21 cellular contexts compared by ENCODE assay signal in the genomic region with DNA sequence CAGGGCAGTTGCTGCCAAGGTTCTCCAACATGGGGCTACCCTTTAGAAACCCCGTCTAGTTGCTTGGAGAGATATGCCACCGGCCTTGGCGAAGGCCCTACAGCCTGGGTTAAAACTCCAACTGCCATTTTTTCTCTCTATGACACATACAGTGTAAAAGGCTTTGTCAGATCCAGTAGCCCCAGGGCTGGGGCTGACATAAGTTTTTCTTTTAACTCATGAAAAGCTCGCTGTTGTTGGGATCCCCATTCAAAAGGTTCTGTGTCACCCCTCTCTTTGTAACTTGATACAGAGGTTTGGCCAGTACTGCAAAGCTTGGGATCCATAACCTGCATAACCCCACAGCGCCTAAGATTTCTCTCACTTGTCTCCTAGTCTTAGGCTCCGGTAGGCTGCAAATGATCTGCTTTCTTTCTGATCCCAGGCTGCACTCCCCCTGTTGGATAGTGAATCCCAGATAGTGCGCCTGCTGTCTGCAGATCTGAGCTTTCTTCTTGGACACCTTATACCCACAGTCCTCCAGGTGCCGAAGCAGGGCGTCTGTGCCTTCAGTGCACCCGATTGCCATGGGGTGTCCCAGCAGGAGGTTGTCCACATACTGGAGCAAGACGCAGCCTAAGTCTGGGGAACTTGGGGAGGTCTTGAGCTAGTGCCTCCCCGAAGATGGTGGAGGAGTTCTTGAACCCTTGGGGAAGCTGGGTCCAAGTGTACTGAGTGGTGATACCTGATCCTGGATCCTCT.
"Had no signal": no experiment of that assay in that cellular context is flagged by ENCODE, and none has a peak within 500 bp of the region (broad histone marks: within the 10 kb centered on the region; RNA-seq: fewer than 3 reads in every experiment).

No MANE protein-coding gene starts in this region.

- H3K27ac Mint-ChIP-seq: activated CD4-positive, alpha-beta T cell treated with anti-CD3 and anti-CD28 coated beads, Interleukin-2, amount 10 ng/mL, durations not matched to agents 7 days and 5 days; activated CD8-positive, alpha-beta T cell treated with anti-CD3 and anti-CD28 coated beads for 36 hours; activated naive CD8-positive, alpha-beta T cell treated with anti-CD3 and anti-CD28 coated beads, Interleukin-2, amount 10 ng/mL, durations not matched to agents 7 days and 5 days; T-helper 17 cell had no signal

- H3K36me3 Mint-ChIP-seq: activated naive CD8-positive, alpha-beta T cell treated with anti-CD3 and anti-CD28 coated beads, Interleukin-2, amount 10 ng/mL, durations not matched to agents 7 days and 5 days had no signal

- H3K4me3 ChIP-seq: breast epithelium, MG63 had no signal

- ATAC-seq: activated CD8-positive, alpha-beta T cell treated with anti-CD3 and anti-CD28 coated beads for 36 hours; T-helper 17 cell had no signal

- H3K27ac ChIP-seq: breast epithelium had no signal

- H3K4me1 Mint-ChIP-seq: activated CD4-positive, alpha-beta T cell treated with anti-CD3 and anti-CD28 coated beads, Interleukin-2, amount 10 ng/mL, durations not matched to agents 7 days and 5 days; activated naive CD8-positive, alpha-beta T cell treated with anti-CD3 and anti-CD28 coated beads, Interleukin-2, amount 10 ng/mL, durations not matched to agents 7 days and 5 days; T-helper 17 cell had no signal

- H3K27me3 Mint-ChIP-seq: activated CD4-positive, alpha-beta T cell treated with anti-CD3 and anti-CD28 coated beads, Interleukin-2, amount 10 ng/mL, durations not matched to agents 7 days and 5 days; activated CD8-positive, alpha-beta T cell treated with anti-CD3 and anti-CD28 coated beads for 36 hours; activated naive CD8-positive, alpha-beta T cell treated with anti-CD3 and anti-CD28 coated beads, Interleukin-2, amount 10 ng/mL, durations not matched to agents 7 days and 5 days; T-helper 17 cell had no signal

- H3K27me3 ChIP-seq: breast epithelium, MG63 had no signal

- H3K9me3 Mint-ChIP-seq: activated CD8-positive, alpha-beta T cell treated with anti-CD3 and anti-CD28 coated beads for 36 hours had no signal

- H3K4me3 Mint-ChIP-seq: activated CD4-positive, alpha-beta T cell treated with anti-CD3 and anti-CD28 coated beads, Interleukin-2, amount 10 ng/mL, durations not matched to agents 7 days and 5 days; activated CD8-positive, alpha-beta T cell treated with anti-CD3 and anti-CD28 coated beads for 36 hours; activated naive CD8-positive, alpha-beta T cell treated with anti-CD3 and anti-CD28 coated beads, Interleukin-2, amount 10 ng/mL, durations not matched to agents 7 days and 5 days; T-helper 17 cell had no signal

- DNase-seq: activated CD4-positive, alpha-beta T cell treated with anti-CD3 and anti-CD28 coated beads, Interleukin-2, amount 10 ng/mL, durations not matched to agents 7 days and 5 days; activated CD4-positive, CD25-positive, alpha-beta regulatory T cell; activated CD8-positive, alpha-beta memory T cell treated with anti-CD3 and anti-CD28 coated beads, Interleukin-2, amount 50 U/mL, for 4 hours; activated CD8-positive, alpha-beta T cell treated with anti-CD3 and anti-CD28 coated beads for 36 hours; activated naive CD4-positive, alpha-beta T cell treated with anti-CD3 and anti-CD28 coated beads, Interleukin-2, amount 50 U/mL, for 16 hours; activated naive CD8-positive, alpha-beta T cell treated with anti-CD3 and anti-CD28 coated beads, Interleukin-2, amount 10 ng/mL, durations not matched to agents 7 days and 5 days; aorta; central memory CD4-positive, alpha-beta T cell; KG1; MG63; MV-4-11; NCI-H1092 treated with DMSO at 0.1 percent for 48 hours; NCI-H1417 treated with DMSO at 0.1 percent for 48 hours; NCI-H1694 treated with DMSO at 0.1 percent for 48 hours; NCI-H2029 treated with DMSO at 0.1 percent for 48 hours; NCI-H446; NCI-H524; SHP77 treated with DMSO at 0.1 percent for 48 hours; T-helper 17 cell; T-helper 9 cell had no signal

- H3K4me1 ChIP-seq: breast epithelium had no signal

- H3K36me3 ChIP-seq: breast epithelium, MG63 had no signal
